Comparison of ENCODE assay signal across 2 cellular contexts in genomic region chr1:156658945-156659574, GRCh38.
TF ChIP-seq lines count a peak whose summit lies in the region.

No MANE protein-coding gene starts in this region.

TF ChIP-seq in SK-N-SH, 30 proteins besides CTCF, POLR2A, EP300 and RAD21 (continued from another document):
- TF ChIP-seq, protein P1, sequence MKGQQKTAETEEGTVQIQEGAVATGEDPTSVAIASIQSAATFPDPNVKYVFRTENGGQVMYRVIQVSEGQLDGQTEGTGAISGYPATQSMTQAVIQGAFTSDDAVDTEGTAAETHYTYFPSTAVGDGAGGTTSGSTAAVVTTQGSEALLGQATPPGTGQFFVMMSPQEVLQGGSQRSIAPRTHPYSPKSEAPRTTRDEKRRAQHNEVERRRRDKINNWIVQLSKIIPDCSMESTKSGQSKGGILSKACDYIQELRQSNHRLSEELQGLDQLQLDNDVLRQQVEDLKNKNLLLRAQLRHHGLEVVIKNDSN (IDR thresholded peaks at IDR 0.05; ENCODE audit: borderline replicate concordance, low read depth): no peak

TF ChIP-seq in SK-N-SH treated with all-trans-retinoic acid at 6 μM for 48 hours, 23 proteins besides CTCF, POLR2A, EP300 and RAD21 (continued from another document):
- TF ChIP-seq CREB5 (CRISPR knock-in tag; IDR thresholded peaks at IDR 0.05; ENCODE audit: low read depth): no peak
- no peak for TF ChIP-seq TCF4 (CRISPR knock-in tag; IDR thresholded peaks at IDR 0.05; ENCODE audit: borderline replicate concordance)
- TF ChIP-seq, protein P2, sequence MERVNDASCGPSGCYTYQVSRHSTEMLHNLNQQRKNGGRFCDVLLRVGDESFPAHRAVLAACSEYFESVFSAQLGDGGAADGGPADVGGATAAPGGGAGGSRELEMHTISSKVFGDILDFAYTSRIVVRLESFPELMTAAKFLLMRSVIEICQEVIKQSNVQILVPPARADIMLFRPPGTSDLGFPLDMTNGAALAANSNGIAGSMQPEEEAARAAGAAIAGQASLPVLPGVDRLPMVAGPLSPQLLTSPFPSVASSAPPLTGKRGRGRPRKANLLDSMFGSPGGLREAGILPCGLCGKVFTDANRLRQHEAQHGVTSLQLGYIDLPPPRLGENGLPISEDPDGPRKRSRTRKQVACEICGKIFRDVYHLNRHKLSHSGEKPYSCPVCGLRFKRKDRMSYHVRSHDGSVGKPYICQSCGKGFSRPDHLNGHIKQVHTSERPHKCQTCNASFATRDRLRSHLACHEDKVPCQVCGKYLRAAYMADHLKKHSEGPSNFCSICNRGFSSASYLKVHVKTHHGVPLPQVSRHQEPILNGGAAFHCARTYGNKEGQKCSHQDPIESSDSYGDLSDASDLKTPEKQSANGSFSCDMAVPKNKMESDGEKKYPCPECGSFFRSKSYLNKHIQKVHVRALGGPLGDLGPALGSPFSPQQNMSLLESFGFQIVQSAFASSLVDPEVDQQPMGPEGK (CRISPR knock-in tag; IDR thresholded peaks at IDR 0.05; ENCODE audit: borderline replicate concordance): no peak
- TF ChIP-seq CSRNP3 (CRISPR knock-in tag; IDR thresholded peaks at IDR 0.05): no peak
- TF ChIP-seq ZC3H10 (CRISPR knock-in tag; IDR thresholded peaks at IDR 0.05): no peak
TF ChIP-seq in SK-N-SH treated with all-trans-retinoic acid at 6 μM for 48 hours: peak in this region for 0.
